In the genomic region with DNA sequence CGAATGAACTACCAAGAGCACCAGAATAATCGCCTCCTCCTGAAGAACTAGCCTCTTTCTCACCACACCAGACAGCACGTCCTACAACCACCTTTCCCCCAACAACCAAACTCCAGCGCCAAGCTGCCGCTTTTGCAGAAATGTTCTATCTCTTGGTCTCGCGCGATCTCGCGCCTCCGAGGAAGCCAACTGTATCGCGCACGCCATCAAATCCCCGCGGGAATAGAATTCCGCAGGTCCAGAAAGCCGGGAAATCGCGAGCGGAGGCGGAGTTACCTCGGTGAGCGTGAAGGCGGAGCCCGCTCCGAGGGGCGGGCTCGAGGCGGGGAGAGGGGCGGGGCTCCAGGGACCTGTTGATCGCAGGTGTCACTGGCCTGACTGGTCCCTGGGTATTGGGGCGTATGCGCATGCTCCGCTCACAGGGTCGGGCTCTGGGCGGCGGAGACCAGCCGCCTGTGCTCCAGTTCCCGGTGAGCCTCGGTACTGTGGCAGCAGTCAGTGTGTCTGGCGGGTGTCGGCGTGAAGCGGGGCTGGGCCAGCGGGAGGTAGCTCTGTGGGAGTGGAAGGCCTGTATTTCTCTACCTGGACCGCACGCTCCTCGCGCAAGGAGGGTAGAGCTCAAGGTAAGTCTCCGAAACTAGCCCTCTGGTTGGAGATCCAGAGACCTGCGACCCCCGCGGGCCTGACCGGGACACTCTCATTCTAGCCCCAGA, we compare ENCODE assay signal across 1 cellular context.
TF ChIP-seq lines count a peak whose summit lies in the region.

A gene (plus strand): TSS at position 463 of the 713 bp plus-strand sequence. CDS start 27,047 bp downstream, outside the sequence.

TF ChIP-seq in K562, 482 proteins besides CTCF, POLR2A, EP300 and RAD21 (continued from another document and continues in another):
- TF ChIP-seq, protein P1, sequence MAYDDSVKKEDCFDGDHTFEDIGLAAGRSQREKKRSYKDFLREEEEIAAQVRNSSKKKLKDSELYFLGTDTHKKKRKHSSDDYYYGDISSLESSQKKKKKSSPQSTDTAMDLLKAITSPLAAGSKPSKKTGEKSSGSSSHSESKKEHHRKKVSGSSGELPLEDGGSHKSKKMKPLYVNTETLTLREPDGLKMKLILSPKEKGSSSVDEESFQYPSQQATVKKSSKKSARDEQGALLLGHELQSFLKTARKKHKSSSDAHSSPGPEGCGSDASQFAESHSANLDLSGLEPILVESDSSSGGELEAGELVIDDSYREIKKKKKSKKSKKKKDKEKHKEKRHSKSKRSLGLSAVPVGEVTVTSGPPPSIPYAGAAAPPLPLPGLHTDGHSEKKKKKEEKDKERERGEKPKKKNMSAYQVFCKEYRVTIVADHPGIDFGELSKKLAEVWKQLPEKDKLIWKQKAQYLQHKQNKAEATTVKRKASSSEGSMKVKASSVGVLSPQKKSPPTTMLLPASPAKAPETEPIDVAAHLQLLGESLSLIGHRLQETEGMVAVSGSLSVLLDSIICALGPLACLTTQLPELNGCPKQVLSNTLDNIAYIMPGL (CRISPR knock-in tag; IDR thresholded peaks at IDR 0.05) = peak; percentile 50; the same call in 1 of the 2 replicates
- TF ChIP-seq CBFA2T2 (conservative IDR thresholded peaks at IDR 0.05) (no peak), ADNP (tag; IDR thresholded peaks at IDR 0.05) (no peak), EP400 (IDR thresholded peaks at IDR 0.05) (peak; percentile 64; the same call in 1 of the 2 replicates), ZNF239 (CRISPR knock-in tag; IDR thresholded peaks at IDR 0.05) (no peak), ZNF717 (CRISPR knock-in tag; IDR thresholded peaks at IDR 0.05) (no peak), COPS2 (conservative IDR thresholded peaks at IDR 0.05) (no peak), ZNF224 (CRISPR knock-in tag; IDR thresholded peaks at IDR 0.05) (no peak), ZNF24 (IDR thresholded peaks at IDR 0.05) (no peak), ZNF561 (CRISPR knock-in tag; conservative IDR thresholded peaks at IDR 0.05) (no peak), HDAC3 (IDR thresholded peaks at IDR 0.05; ENCODE audit: borderline replicate concordance, partially characterized antibody) (no peak), BDP1 (IDR thresholded peaks at IDR 0.05; ENCODE audit: insufficient read depth, insufficient read length) (no peak), FOXJ2 (tag; IDR thresholded peaks at IDR 0.05) (peak; percentile 55; the same call in 1 of the 2 replicates), IRF2 (CRISPR knock-in tag; IDR thresholded peaks at IDR 0.05) (no peak), CXXC5 (CRISPR knock-in tag; IDR thresholded peaks at IDR 0.05) (peak; percentile 55), SIX5 (IDR thresholded peaks at IDR 0.05; ENCODE audit: borderline replicate concordance in 1 of 2, insufficient read depth in 1 of 2, low read depth in 1 of 2, low read length in 2 of 2) (no peak), SRF (CRISPR knock-in tag; IDR thresholded peaks at IDR 0.05) (no peak), PHF20 (IDR thresholded peaks at IDR 0.05; ENCODE audit: partially characterized antibody) (peak; percentile 68), PHTF2 (CRISPR knock-in tag; IDR thresholded peaks at IDR 0.05) (no peak), MEF2D (tag; conservative IDR thresholded peaks at IDR 0.05; ENCODE audit: low read depth) (no peak), POLR2B (IDR thresholded peaks at IDR 0.05; ENCODE audit: low read depth, partially characterized antibody) (peak; percentile 93), ETV1 (tag; conservative IDR thresholded peaks at IDR 0.05; ENCODE audit: low read depth) (no peak), CREBBP (IDR thresholded peaks at IDR 0.05; ENCODE audit: low read depth, low read length) (no peak), ESRRA (IDR thresholded peaks at IDR 0.05; ENCODE audit: borderline replicate concordance, low read depth) (no peak), CBX5 (IDR thresholded peaks at IDR 0.05; ENCODE audit: borderline replicate concordance, low read depth) (no peak)
- TF ChIP-seq, protein P2, sequence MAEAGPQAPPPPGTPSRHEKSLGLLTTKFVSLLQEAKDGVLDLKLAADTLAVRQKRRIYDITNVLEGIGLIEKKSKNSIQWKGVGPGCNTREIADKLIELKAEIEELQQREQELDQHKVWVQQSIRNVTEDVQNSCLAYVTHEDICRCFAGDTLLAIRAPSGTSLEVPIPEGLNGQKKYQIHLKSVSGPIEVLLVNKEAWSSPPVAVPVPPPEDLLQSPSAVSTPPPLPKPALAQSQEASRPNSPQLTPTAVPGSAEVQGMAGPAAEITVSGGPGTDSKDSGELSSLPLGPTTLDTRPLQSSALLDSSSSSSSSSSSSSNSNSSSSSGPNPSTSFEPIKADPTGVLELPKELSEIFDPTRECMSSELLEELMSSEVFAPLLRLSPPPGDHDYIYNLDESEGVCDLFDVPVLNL (CRISPR knock-in tag; IDR thresholded peaks at IDR 0.05; ENCODE audit: low read depth) = no peak
- TF ChIP-seq, protein P3, sequence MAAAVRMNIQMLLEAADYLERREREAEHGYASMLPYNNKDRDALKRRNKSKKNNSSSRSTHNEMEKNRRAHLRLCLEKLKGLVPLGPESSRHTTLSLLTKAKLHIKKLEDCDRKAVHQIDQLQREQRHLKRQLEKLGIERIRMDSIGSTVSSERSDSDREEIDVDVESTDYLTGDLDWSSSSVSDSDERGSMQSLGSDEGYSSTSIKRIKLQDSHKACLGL (CRISPR knock-in tag; IDR thresholded peaks at IDR 0.05; ENCODE audit: borderline replicate concordance, poor library complexity, severe bottlenecking) = no peak
- TF ChIP-seq, protein P4, sequence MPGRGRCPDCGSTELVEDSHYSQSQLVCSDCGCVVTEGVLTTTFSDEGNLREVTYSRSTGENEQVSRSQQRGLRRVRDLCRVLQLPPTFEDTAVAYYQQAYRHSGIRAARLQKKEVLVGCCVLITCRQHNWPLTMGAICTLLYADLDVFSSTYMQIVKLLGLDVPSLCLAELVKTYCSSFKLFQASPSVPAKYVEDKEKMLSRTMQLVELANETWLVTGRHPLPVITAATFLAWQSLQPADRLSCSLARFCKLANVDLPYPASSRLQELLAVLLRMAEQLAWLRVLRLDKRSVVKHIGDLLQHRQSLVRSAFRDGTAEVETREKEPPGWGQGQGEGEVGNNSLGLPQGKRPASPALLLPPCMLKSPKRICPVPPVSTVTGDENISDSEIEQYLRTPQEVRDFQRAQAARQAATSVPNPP (IDR thresholded peaks at IDR 0.05; ENCODE audit: borderline replicate concordance, insufficient read depth, insufficient read length) = no peak
- TF ChIP-seq, protein P5, sequence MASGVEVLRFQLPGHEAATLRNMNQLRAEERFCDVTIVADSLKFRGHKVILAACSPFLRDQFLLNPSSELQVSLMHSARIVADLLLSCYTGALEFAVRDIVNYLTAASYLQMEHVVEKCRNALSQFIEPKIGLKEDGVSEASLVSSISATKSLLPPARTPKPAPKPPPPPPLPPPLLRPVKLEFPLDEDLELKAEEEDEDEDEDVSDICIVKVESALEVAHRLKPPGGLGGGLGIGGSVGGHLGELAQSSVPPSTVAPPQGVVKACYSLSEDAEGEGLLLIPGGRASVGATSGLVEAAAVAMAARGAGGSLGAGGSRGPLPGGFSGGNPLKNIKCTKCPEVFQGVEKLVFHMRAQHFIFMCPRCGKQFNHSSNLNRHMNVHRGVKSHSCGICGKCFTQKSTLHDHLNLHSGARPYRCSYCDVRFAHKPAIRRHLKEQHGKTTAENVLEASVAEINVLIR (CRISPR knock-in tag; IDR thresholded peaks at IDR 0.05) = no peak
- TF ChIP-seq, protein P6, sequence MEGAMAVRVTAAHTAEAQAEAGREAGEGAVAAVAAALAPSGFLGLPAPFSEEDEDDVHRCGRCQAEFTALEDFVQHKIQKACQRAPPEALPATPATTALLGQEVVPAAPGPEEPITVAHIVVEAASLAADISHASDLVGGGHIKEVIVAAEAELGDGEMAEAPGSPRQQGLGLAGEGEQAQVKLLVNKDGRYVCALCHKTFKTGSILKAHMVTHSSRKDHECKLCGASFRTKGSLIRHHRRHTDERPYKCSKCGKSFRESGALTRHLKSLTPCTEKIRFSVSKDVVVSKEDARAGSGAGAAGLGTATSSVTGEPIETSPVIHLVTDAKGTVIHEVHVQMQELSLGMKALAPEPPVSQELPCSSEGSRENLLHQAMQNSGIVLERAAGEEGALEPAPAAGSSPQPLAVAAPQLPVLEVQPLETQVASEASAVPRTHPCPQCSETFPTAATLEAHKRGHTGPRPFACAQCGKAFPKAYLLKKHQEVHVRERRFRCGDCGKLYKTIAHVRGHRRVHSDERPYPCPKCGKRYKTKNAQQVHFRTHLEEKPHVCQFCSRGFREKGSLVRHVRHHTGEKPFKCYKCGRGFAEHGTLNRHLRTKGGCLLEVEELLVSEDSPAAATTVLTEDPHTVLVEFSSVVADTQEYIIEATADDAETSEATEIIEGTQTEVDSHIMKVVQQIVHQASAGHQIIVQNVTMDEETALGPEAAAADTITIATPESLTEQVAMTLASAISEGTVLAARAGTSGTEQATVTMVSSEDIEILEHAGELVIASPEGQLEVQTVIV (CRISPR knock-in tag; IDR thresholded peaks at IDR 0.05; ENCODE audit: borderline replicate concordance) = no peak
- TF ChIP-seq, protein P7, sequence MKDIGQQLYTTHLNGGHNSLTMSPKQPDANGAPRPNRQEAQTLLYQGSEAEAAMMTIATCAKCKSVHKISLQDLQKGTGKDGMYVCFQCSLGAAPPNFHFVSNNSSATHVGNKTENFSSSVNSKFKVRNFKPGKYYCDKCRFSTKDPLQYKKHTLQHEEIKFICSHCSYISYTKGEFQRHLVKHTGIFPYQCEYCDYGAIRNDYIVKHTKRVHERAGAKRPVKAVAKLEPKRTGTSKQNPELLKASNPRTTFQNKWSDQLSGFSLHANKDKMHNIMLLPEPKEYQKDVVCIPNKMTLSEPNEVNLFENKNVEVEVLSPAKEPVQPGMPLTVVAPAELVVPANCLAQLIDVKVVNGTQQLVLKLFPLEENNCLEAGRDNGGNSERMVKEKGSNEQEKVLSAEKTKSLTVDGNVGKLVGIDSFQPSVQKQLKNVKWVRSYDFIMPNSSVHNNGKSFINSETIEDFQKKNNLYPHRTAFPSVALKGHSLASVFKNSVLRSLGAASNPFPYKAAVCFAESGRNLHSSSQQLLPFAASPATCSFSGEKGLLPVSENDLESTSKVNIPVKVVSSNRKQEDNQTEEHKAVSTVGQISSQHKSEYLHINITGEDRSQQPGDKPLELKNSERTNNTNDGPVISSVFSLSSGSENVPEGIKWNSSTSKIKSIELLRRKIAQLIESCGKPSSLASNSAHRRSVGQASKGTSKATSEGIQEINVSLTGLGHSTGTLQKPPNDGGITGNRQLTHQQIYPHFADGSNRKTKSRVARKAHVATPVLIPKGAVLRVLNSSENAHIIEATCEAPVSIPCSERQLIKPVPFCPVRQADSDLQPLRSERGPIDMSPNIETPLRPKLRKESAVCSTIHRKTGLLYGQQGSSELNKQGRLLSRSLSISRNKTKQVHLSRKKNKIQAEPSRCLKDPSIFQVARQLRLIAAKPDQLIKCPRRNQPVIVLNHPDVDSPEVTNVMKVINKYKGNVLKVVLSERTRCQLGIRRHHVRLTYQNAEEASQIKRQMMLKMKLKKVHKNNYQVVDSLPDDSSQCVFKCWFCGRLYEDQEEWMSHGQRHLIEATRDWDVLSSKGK (CRISPR knock-in tag; IDR thresholded peaks at IDR 0.05) = no peak
- TF ChIP-seq, protein P8, sequence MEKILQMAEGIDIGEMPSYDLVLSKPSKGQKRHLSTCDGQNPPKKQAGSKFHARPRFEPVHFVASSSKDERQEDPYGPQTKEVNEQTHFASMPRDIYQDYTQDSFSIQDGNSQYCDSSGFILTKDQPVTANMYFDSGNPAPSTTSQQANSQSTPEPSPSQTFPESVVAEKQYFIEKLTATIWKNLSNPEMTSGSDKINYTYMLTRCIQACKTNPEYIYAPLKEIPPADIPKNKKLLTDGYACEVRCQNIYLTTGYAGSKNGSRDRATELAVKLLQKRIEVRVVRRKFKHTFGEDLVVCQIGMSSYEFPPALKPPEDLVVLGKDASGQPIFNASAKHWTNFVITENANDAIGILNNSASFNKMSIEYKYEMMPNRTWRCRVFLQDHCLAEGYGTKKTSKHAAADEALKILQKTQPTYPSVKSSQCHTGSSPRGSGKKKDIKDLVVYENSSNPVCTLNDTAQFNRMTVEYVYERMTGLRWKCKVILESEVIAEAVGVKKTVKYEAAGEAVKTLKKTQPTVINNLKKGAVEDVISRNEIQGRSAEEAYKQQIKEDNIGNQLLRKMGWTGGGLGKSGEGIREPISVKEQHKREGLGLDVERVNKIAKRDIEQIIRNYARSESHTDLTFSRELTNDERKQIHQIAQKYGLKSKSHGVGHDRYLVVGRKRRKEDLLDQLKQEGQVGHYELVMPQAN (IDR thresholded peaks at IDR 0.05; ENCODE audit: borderline replicate concordance) = no peak; the same call in 1 of the 2 replicates
- TF ChIP-seq, protein P9, sequence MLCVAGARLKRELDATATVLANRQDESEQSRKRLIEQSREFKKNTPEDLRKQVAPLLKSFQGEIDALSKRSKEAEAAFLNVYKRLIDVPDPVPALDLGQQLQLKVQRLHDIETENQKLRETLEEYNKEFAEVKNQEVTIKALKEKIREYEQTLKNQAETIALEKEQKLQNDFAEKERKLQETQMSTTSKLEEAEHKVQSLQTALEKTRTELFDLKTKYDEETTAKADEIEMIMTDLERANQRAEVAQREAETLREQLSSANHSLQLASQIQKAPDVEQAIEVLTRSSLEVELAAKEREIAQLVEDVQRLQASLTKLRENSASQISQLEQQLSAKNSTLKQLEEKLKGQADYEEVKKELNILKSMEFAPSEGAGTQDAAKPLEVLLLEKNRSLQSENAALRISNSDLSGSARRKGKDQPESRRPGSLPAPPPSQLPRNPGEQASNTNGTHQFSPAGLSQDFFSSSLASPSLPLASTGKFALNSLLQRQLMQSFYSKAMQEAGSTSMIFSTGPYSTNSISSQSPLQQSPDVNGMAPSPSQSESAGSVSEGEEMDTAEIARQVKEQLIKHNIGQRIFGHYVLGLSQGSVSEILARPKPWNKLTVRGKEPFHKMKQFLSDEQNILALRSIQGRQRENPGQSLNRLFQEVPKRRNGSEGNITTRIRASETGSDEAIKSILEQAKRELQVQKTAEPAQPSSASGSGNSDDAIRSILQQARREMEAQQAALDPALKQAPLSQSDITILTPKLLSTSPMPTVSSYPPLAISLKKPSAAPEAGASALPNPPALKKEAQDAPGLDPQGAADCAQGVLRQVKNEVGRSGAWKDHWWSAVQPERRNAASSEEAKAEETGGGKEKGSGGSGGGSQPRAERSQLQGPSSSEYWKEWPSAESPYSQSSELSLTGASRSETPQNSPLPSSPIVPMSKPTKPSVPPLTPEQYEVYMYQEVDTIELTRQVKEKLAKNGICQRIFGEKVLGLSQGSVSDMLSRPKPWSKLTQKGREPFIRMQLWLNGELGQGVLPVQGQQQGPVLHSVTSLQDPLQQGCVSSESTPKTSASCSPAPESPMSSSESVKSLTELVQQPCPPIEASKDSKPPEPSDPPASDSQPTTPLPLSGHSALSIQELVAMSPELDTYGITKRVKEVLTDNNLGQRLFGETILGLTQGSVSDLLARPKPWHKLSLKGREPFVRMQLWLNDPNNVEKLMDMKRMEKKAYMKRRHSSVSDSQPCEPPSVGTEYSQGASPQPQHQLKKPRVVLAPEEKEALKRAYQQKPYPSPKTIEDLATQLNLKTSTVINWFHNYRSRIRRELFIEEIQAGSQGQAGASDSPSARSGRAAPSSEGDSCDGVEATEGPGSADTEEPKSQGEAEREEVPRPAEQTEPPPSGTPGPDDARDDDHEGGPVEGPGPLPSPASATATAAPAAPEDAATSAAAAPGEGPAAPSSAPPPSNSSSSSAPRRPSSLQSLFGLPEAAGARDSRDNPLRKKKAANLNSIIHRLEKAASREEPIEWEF (CRISPR knock-in tag; IDR thresholded peaks at IDR 0.05) = no peak
- TF ChIP-seq, protein P10, sequence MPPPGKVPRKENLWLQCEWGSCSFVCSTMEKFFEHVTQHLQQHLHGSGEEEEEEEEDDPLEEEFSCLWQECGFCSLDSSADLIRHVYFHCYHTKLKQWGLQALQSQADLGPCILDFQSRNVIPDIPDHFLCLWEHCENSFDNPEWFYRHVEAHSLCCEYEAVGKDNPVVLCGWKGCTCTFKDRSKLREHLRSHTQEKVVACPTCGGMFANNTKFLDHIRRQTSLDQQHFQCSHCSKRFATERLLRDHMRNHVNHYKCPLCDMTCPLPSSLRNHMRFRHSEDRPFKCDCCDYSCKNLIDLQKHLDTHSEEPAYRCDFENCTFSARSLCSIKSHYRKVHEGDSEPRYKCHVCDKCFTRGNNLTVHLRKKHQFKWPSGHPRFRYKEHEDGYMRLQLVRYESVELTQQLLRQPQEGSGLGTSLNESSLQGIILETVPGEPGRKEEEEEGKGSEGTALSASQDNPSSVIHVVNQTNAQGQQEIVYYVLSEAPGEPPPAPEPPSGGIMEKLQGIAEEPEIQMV (tag; conservative IDR thresholded peaks at IDR 0.05; ENCODE audit: low read depth) = no peak
